1 cellular context compared by ENCODE assay signal in the genomic region with DNA sequence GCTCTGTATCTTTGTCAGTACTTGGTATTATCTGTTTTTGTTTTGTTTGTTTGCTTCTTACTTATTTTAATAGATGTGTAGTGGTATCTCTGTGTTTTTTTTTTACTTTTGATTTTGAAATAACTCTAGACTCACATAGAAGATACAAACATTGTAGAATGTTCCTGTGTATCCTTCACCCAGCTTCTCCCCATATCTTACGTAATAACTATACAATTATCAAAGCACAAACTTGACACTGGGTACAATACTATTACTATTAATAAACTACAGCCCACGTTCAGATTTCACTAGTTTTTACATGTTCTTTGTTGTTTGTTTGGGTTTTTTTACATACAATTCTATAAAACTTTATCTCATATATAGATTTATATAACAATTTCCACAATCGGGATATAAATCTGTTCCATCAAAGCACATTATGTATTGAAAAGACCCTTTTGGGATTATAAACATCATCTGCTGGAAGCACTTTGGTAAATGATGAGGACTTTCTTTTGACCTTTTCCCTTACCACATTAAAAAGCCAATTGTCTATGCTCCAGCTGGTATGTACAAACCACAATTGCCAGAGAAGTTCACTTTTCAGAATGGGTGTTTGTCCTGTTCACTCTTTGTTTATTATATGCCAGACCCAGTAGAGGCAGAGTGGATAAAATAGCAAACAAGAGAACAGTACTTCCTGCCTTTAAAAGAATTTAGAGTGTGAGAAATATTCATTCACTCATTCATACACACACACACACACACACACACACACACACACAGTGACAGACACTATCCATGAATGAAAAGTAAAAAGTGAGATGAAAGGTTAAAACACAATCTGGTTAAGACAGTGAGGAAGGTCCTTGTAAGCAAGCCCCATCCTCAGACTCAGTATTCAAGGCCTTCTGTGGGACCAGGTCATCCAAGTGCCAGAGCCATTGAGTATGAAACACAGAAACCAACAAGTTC.
TF ChIP-seq lines count a peak whose summit lies in the region.

No MANE protein-coding gene starts in this region.

TF ChIP-seq in GM23338, 12 proteins besides CTCF, POLR2A, EP300 and RAD21 (continued from another document):
- TF ChIP-seq, protein P1, sequence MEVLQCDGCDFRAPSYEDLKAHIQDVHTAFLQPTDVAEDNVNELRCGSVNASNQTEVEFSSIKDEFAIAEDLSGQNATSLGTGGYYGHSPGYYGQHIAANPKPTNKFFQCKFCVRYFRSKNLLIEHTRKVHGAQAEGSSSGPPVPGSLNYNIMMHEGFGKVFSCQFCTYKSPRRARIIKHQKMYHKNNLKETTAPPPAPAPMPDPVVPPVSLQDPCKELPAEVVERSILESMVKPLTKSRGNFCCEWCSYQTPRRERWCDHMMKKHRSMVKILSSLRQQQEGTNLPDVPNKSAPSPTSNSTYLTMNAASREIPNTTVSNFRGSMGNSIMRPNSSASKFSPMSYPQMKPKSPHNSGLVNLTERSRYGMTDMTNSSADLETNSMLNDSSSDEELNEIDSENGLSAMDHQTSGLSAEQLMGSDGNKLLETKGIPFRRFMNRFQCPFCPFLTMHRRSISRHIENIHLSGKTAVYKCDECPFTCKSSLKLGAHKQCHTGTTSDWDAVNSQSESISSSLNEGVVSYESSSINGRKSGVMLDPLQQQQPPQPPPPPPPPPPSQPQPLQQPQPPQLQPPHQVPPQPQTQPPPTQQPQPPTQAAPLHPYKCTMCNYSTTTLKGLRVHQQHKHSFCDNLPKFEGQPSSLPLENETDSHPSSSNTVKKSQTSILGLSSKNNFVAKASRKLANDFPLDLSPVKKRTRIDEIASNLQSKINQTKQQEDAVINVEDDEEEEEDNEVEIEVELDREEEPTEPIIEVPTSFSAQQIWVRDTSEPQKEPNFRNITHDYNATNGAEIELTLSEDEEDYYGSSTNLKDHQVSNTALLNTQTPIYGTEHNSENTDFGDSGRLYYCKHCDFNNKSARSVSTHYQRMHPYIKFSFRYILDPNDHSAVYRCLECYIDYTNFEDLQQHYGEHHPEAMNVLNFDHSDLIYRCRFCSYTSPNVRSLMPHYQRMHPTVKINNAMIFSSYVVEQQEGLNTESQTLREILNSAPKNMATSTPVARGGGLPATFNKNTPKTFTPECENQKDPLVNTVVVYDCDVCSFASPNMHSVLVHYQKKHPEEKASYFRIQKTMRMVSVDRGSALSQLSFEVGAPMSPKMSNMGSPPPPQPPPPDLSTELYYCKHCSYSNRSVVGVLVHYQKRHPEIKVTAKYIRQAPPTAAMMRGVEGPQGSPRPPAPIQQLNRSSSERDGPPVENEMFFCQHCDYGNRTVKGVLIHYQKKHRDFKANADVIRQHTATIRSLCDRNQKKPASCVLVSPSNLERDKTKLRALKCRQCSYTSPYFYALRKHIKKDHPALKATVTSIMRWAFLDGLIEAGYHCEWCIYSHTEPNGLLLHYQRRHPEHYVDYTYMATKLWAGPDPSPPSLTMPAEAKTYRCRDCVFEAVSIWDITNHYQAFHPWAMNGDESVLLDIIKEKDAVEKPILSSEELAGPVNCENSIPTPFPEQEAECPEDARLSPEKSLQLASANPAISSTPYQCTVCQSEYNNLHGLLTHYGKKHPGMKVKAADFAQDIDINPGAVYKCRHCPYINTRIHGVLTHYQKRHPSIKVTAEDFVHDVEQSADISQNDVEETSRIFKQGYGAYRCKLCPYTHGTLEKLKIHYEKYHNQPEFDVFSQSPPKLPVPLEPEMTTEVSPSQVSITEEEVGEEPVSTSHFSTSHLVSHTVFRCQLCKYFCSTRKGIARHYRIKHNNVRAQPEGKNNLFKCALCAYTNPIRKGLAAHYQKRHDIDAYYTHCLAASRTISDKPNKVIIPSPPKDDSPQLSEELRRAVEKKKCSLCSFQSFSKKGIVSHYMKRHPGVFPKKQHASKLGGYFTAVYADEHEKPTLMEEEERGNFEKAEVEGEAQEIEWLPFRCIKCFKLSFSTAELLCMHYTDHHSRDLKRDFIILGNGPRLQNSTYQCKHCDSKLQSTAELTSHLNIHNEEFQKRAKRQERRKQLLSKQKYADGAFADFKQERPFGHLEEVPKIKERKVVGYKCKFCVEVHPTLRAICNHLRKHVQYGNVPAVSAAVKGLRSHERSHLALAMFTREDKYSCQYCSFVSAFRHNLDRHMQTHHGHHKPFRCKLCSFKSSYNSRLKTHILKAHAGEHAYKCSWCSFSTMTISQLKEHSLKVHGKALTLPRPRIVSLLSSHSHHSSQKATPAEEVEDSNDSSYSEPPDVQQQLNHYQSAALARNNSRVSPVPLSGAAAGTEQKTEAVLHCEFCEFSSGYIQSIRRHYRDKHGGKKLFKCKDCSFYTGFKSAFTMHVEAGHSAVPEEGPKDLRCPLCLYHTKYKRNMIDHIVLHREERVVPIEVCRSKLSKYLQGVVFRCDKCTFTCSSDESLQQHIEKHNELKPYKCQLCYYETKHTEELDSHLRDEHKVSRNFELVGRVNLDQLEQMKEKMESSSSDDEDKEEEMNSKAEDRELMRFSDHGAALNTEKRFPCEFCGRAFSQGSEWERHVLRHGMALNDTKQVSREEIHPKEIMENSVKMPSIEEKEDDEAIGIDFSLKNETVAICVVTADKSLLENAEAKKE (CRISPR knock-in tag; IDR thresholded peaks at IDR 0.05) = no peak
- TF ChIP-seq ZNF114 (CRISPR knock-in tag; IDR thresholded peaks at IDR 0.05) (no peak), ZNF331 (CRISPR knock-in tag; IDR thresholded peaks at IDR 0.05; ENCODE audit: low read depth) (no peak), EZH2 (IDR thresholded peaks at IDR 0.05; ENCODE audit: low read depth, unreplicated experiment) (no peak), JUNB (IDR thresholded peaks at IDR 0.05; ENCODE audit: unreplicated experiment) (no peak), CREB1 (CRISPR knock-in tag; IDR thresholded peaks at IDR 0.05; ENCODE audit: low read depth) (no peak), NANOG (IDR thresholded peaks at IDR 0.05; ENCODE audit: borderline replicate concordance) (no peak), POLR2AphosphoS5 (IDR thresholded peaks at IDR 0.05; ENCODE audit: low read depth) (no peak), EZH2phosphoT487 (IDR thresholded peaks at IDR 0.05; ENCODE audit: unreplicated experiment) (no peak)
- TF ChIP-seq, protein P2, sequence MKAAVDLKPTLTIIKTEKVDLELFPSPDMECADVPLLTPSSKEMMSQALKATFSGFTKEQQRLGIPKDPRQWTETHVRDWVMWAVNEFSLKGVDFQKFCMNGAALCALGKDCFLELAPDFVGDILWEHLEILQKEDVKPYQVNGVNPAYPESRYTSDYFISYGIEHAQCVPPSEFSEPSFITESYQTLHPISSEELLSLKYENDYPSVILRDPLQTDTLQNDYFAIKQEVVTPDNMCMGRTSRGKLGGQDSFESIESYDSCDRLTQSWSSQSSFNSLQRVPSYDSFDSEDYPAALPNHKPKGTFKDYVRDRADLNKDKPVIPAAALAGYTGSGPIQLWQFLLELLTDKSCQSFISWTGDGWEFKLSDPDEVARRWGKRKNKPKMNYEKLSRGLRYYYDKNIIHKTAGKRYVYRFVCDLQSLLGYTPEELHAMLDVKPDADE (IDR thresholded peaks at IDR 0.05) = no peak
- TF ChIP-seq, protein P3, sequence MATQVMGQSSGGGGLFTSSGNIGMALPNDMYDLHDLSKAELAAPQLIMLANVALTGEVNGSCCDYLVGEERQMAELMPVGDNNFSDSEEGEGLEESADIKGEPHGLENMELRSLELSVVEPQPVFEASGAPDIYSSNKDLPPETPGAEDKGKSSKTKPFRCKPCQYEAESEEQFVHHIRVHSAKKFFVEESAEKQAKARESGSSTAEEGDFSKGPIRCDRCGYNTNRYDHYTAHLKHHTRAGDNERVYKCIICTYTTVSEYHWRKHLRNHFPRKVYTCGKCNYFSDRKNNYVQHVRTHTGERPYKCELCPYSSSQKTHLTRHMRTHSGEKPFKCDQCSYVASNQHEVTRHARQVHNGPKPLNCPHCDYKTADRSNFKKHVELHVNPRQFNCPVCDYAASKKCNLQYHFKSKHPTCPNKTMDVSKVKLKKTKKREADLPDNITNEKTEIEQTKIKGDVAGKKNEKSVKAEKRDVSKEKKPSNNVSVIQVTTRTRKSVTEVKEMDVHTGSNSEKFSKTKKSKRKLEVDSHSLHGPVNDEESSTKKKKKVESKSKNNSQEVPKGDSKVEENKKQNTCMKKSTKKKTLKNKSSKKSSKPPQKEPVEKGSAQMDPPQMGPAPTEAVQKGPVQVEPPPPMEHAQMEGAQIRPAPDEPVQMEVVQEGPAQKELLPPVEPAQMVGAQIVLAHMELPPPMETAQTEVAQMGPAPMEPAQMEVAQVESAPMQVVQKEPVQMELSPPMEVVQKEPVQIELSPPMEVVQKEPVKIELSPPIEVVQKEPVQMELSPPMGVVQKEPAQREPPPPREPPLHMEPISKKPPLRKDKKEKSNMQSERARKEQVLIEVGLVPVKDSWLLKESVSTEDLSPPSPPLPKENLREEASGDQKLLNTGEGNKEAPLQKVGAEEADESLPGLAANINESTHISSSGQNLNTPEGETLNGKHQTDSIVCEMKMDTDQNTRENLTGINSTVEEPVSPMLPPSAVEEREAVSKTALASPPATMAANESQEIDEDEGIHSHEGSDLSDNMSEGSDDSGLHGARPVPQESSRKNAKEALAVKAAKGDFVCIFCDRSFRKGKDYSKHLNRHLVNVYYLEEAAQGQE (IDR thresholded peaks at IDR 0.05; ENCODE audit: unreplicated experiment) = no peak
